ENCODE assay signal across 8 cellular contexts in genomic region chr20:50192364-50193168, GRCh38.
DNase-seq lines count a peak whose midpoint lies in the region; ATAC-seq and TF ChIP-seq lines count a peak whose summit lies in the region.

No MANE protein-coding gene starts in this region.

- no peaks in the 10 kb centered on the region for H3K27me3 Mint-ChIP-seq in central memory CD8-positive, alpha-beta T cell

- DNase-seq in COR-L47 (lab: John Stamatoyannopoulos, UW), result peak; percentile 70
- DNase-seq in HEK293T (ENCODE audit: extremely low spot score), result peak; percentile 77
- peak; percentile 43 for DNase-seq in NCI-H2196 treated with DMSO at 0.1 percent for 48 hours (lab: John Stamatoyannopoulos, UW; ENCODE audit: unreplicated experiment)
- DNase-seq in central memory CD8-positive, alpha-beta T cell (ENCODE audit: low spot score in 2 of 2), result peak in 1 of 2 donors; percentile 59
- peak; percentile 89 for DNase-seq in kidney tubule cell (ENCODE audit: low spot score)
- peak; percentile 89 for DNase-seq in stimulated activated CD4-positive, alpha-beta T cell treated with anti-CD3 and anti-CD28 coated beads, Interleukin-1b, Interleukin-23, amount 100 ng/mL, for 48 hours

- H3K4me3 Mint-ChIP-seq in central memory CD8-positive, alpha-beta T cell, result peak overlapping the region; percentile 81

- CTCF ChIA-PET in HEK293T (lab: Yijun Ruan, JAX), result interaction anchor here (1.4 kb wide), 1 partner anchor 272 kb away, joined by 3 read pairs; no protein-coding TSS in a partner anchor

- peaks cover 13% of the 10 kb centered on the region for H3K36me3 Mint-ChIP-seq in central memory CD8-positive, alpha-beta T cell (ENCODE audit: insufficient read depth)

- H3K27ac Mint-ChIP-seq in central memory CD8-positive, alpha-beta T cell (ENCODE audit: low read depth), result peak overlapping the region; percentile 99

- ATAC-seq in activated CD4-positive, CD25-positive, alpha-beta regulatory T cell treated with anti-CD3 and anti-CD28 coated beads, Interleukin-2, amount 50 U/mL, for 24 hours, result peak; percentile 70 to 76
- peak; percentile 71 for ATAC-seq in central memory CD8-positive, alpha-beta T cell (replicated peaks; ENCODE audit: extremely low read depth, poor library complexity, severe bottlenecking)
- ATAC-seq in GM21786 (IDR thresholded peaks at IDR 0.05; ENCODE audit: unreplicated experiment), result no peak

- H3K9me3 Mint-ChIP-seq in central memory CD8-positive, alpha-beta T cell, result no peaks in the 10 kb centered on the region

- H3K4me1 Mint-ChIP-seq in central memory CD8-positive, alpha-beta T cell, result peaks cover 26% of the 10 kb centered on the region

- POLR2A ChIA-PET in HEK293T (lab: Yijun Ruan, JAX), result interaction anchor here (0.6 to 2.3 kb wide), 6 partner anchors 8 to 93 kb away, joined by 3 to 24 read pairs (median 3); no protein-coding TSS in a partner anchor

TF ChIP-seq in HEK293T, 16 proteins besides CTCF, POLR2A, EP300 and RAD21:
- TF ChIP-seq FOXM1 (IDR thresholded peaks at IDR 0.05; ENCODE audit: borderline replicate concordance) (no peak), SUZ12 (IDR thresholded peaks at IDR 0.05) (no peak), HDGF (IDR thresholded peaks at IDR 0.05; ENCODE audit: borderline replicate concordance) (no peak), BHLHE40 (IDR thresholded peaks at IDR 0.05; ENCODE audit: borderline replicate concordance) (no peak), FOXK2 (IDR thresholded peaks at IDR 0.05) (no peak; the same call in 1 of the 2 replicates), SP1 (IDR thresholded peaks at IDR 0.05) (no peak), ARNT (IDR thresholded peaks at IDR 0.05) (no peak), ELF4 (IDR thresholded peaks at IDR 0.05) (no peak), TARDBP (IDR thresholded peaks at IDR 0.05) (no peak), NFRKB (IDR thresholded peaks at IDR 0.05) (no peak), L3MBTL2 (conservative IDR thresholded peaks at IDR 0.05) (peak; percentile 67), ZNF384 (IDR thresholded peaks at IDR 0.05) (no peak), LEF1 (IDR thresholded peaks at IDR 0.05; ENCODE audit: borderline replicate concordance) (no peak), PKNOX1 (IDR thresholded peaks at IDR 0.05) (peak; percentile 96), FOXA1 (IDR thresholded peaks at IDR 0.05) (no peak), CTBP1 (IDR thresholded peaks at IDR 0.05; ENCODE audit: borderline replicate concordance) (peak; percentile 43; the same call in 1 of the 2 replicates)
